Comparison of ENCODE assay signal across 9 cellular contexts in genomic region chr21:35222541-35222941, GRCh38.
DNase-seq lines count a peak whose midpoint lies in the region; ATAC-seq and TF ChIP-seq lines count a peak whose summit lies in the region.
"Had no signal": no experiment of that assay in that cellular context is flagged by ENCODE, and none has a peak within 500 bp of the region (broad histone marks: within the 10 kb centered on the region; RNA-seq: fewer than 3 reads in every experiment).

No MANE protein-coding gene starts in this region.

- H3K36me3 Mint-ChIP-seq in memory B cell: no peaks in the 10 kb centered on the region

- no peaks in the 10 kb centered on the region for H3K27me3 Mint-ChIP-seq in memory B cell

- no peaks in the 10 kb centered on the region for H3K9me3 Mint-ChIP-seq in memory B cell

- no peaks in the 10 kb centered on the region for H4K20me1 ChIP-seq in OCI-LY3 (ENCODE audit: insufficient read depth, low read length)

- H3K4me2 ChIP-seq in OCI-LY3 (ENCODE audit: low read length): peak overlapping the region; percentile 73

- peaks cover 21% of the 10 kb centered on the region for H3K4me1 Mint-ChIP-seq in memory B cell

- peaks cover 8% of the 10 kb centered on the region; the same call in 1 of the 2 replicates for H3K79me2 ChIP-seq in OCI-LY3 (ENCODE audit: low read length)

- WGBS in testis, 2 donors: 47 to 65% methylated on average over 3 of the region's 3 CpGs

- H3K27me3 ChIP-seq in OCI-LY3 (ENCODE audit: low read depth, low read length): no peaks in the 10 kb centered on the region
- H3K27me3 ChIP-seq in testis: no peaks in the 10 kb centered on the region
- H3K27me3 ChIP-seq in left lung: no peaks in the 10 kb centered on the region

- peak overlapping the region; percentile 18 for H3K4me3 Mint-ChIP-seq in memory B cell

- H3K27ac Mint-ChIP-seq in memory B cell: peak overlapping the region; percentile 79

- H3K4me3 ChIP-seq in GM12865 (ENCODE audit: low read depth, low read length) (no peak overlapping the region), OCI-LY3 (ENCODE audit: low read length) (peak overlapping the region; percentile 34; the same call in 1 of the 2 replicates), testis (no peak overlapping the region), left lung (no peak overlapping the region)
- H3K4me3 ChIP-seq: coronary artery had no signal

- peak overlapping the region; percentile 60 for H3K9ac ChIP-seq in OCI-LY3 (ENCODE audit: low read length)

- H3K9me3 ChIP-seq in OCI-LY3 (ENCODE audit: insufficient read depth, low read length) (no peaks in the 10 kb centered on the region), testis (no peaks in the 10 kb centered on the region), left lung (no peaks in the 10 kb centered on the region)

- DNase-seq in GM12865 (ENCODE audit: low read depth) (peak; percentile 71), memory B cell (ENCODE audit: low spot score in 2 of 2) (peak in 1 of 2 donors; percentile 23), NCI-H1105 (lab: John Stamatoyannopoulos, UW) (no peak), HCEC 1CT (no peak), testis (no peak), left lung (no peak)

- H3K36me3 ChIP-seq in OCI-LY3 (replicated peaks; ENCODE audit: low read depth, low read length) (peaks cover 8% of the 10 kb centered on the region), testis (ENCODE audit: low read depth, missing control alignments) (no peaks in the 10 kb centered on the region), left lung (no peaks in the 10 kb centered on the region)

- H3K4me1 ChIP-seq in OCI-LY3 (ENCODE audit: low read length) (peaks cover 53% of the 10 kb centered on the region), testis (no peaks in the 10 kb centered on the region), left lung (peaks cover 0 to 10% of the 10 kb centered on the region in 2 donors)

- H2AFZ ChIP-seq in OCI-LY3 (ENCODE audit: low read depth, low read length): no peak overlapping the region

- intact Hi-C loops in testis (cut with DNase I; ENCODE audit: low total_unique reads): no loop called here
- intact Hi-C loops in left lung (cut with DNase I): no loop called here

- H3K27ac ChIP-seq in OCI-LY3 (ENCODE audit: low read length) (peak overlapping the region; percentile 84), testis (no peak overlapping the region), left lung (peak overlapping the region in 1 of 2 donors; percentile 24)

- ATAC-seq in GM21723 (IDR thresholded peaks at IDR 0.05; ENCODE audit: unreplicated experiment): peak; percentile 65
- ATAC-seq in memory B cell (ENCODE audit: low read depth): peak; percentile 23
- ATAC-seq in left lung: no peak

- no peak for TF ChIP-seq CTCF in GM12865 (IDR thresholded peaks at IDR 0.05; ENCODE audit: insufficient read depth, low read depth, low read length, missing control alignments)
- no peak for TF ChIP-seq CTCF in OCI-LY3 (IDR thresholded peaks at IDR 0.05; ENCODE audit: low read depth, low read length)
- TF ChIP-seq CTCF in testis (IDR thresholded peaks at IDR 0.05): no peak
- no peak for TF ChIP-seq CTCF in left lung (IDR thresholded peaks at IDR 0.05)

- no peak for TF ChIP-seq POLR2A in testis (IDR thresholded peaks at IDR 0.05)
